ENCODE assay signal across 8 cellular contexts in the genomic region with DNA sequence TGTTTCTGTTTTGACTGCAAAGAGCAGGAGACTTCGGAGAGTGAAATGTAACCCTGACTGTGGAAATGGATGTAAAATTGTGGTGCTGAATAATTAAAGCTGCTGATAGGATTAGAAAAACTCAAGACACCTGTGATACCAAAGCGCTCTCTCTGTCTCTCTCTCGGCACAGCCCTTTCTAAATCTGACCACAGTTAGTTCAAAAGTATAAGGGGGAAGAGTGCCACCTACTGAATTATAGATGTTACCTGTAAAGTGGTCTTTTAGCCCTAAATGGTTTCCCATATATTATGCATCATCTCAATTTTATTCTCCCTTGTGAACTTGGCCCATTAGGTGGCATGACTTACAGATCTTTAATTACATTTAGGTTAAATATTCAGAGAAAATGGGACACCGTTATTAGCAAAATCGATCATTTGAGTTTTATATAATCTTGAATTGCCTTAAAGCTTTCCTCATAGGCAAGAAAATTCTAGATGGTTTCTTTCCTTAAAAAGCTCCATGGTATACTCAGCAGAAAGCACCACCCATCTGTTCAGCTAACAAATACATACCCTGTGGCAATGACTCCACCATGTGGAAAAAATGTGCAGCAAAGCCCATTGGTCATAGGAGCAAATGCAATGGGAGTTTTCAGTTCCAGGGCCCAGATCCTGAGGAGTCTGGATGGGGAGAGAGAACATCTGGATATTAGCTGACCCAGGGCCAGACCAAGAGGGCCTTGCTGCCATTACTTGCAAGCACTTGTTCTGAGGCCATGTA. TPM values are rescaled to one million over a fixed set of nuclear protein-coding genes. Genes with fewer than 3 reads are reported as not detected.
DNase-seq lines count a peak whose midpoint lies in the region; ATAC-seq and TF ChIP-seq lines count a peak whose summit lies in the region.

No MANE protein-coding gene starts in this region.

- peak; percentile 66 for TF ChIP-seq CTCF in epithelial cell of proximal tubule (conservative IDR thresholded peaks at IDR 0.05; ENCODE audit: low read depth, low read length)
- no peak for TF ChIP-seq CTCF in esophagus squamous epithelium (IDR thresholded peaks at IDR 0.05)

- H3K9me3 ChIP-seq in GM23248 (ENCODE audit: low read depth): no peaks in the 10 kb centered on the region
- H3K9me3 ChIP-seq in trophoblast cell (ENCODE audit: insufficient read depth, low read depth, low read length): no peaks in the 10 kb centered on the region
- H3K9me3 ChIP-seq in esophagus squamous epithelium: no peaks in the 10 kb centered on the region

- H3K79me2 ChIP-seq in GM23248 (ENCODE audit: insufficient read depth) (peaks cover 12% of the 10 kb centered on the region), trophoblast cell (ENCODE audit: control insufficient read depth, insufficient read depth, low read length, poor library complexity) (no peaks in the 10 kb centered on the region)

- no peak overlapping the region for H3K18ac ChIP-seq in trophoblast cell (ENCODE audit: low read length)

- no peak for ATAC-seq in HG03439 (IDR thresholded peaks at IDR 0.05; ENCODE audit: unreplicated experiment)

- intact Hi-C loops in esophagus squamous epithelium (cut with DNase I): loop anchor here (10.0 kb wide), 1 partner anchor 160 kb away; no protein-coding TSS in a partner anchor

- no peak overlapping the region for H2BK5ac ChIP-seq in trophoblast cell (ENCODE audit: low read depth, low read length, poor library complexity)

- H3K27ac ChIP-seq in GM23248 (peak overlapping the region; percentile 66), trophoblast cell (ENCODE audit: low read depth, low read length) (peak overlapping the region; percentile 66), esophagus squamous epithelium (peak overlapping the region in 1 of 4 donors; percentile 26)

- H2BK120ac ChIP-seq in trophoblast cell (ENCODE audit: insufficient read depth, low read length, poor library complexity): no peak overlapping the region

- peaks cover 68% of the 10 kb centered on the region for H3K36me3 ChIP-seq in GM23248 (ENCODE audit: low read depth)
- H3K36me3 ChIP-seq in trophoblast cell (ENCODE audit: control insufficient read depth in 1 of 2, insufficient read depth in 2 of 2, low read length in 2 of 2): peaks cover 34 to 51% of the 10 kb centered on the region in 2 experiments
- peaks cover 23 to 100% (median 66%) of the 10 kb centered on the region in 3 donors for H3K36me3 ChIP-seq in esophagus squamous epithelium

- no peak overlapping the region for H3K4me3 ChIP-seq in GM23248
- no peak overlapping the region for H3K4me3 ChIP-seq in epithelial cell of proximal tubule (ENCODE audit: low read depth, low read length)
- H3K4me3 ChIP-seq in trophoblast cell (ENCODE audit: low read depth, low read length): no peak overlapping the region
- no peak overlapping the region for H3K4me3 ChIP-seq in esophagus squamous epithelium

- H3K14ac ChIP-seq in trophoblast cell (ENCODE audit: low read length): no peak overlapping the region

- H3K23ac ChIP-seq in trophoblast cell (ENCODE audit: low read length): no peak overlapping the region

- peak overlapping the region; percentile 36 for H3K9ac ChIP-seq in GM23248
- H3K9ac ChIP-seq in trophoblast cell (ENCODE audit: low read length): no peak overlapping the region

- H3K4me1 ChIP-seq in GM23248 (ENCODE audit: insufficient read depth): peaks cover 29% of the 10 kb centered on the region
- peaks cover 6 to 10% of the 10 kb centered on the region in 2 experiments for H3K4me1 ChIP-seq in trophoblast cell (ENCODE audit: control insufficient read depth in 1 of 2, insufficient read depth in 2 of 2, low read length in 2 of 2)
- H3K4me1 ChIP-seq in esophagus squamous epithelium: peaks cover 0 to 8% (median 0%) of the 10 kb centered on the region in 3 donors

- TF ChIP-seq POLR2A in esophagus squamous epithelium (IDR thresholded peaks at IDR 0.05): no peak

- no peak overlapping the region for H3K4ac ChIP-seq in trophoblast cell (ENCODE audit: low read depth, low read length)

- DNase-seq in AG08396 (ENCODE audit: low spot score): peak; percentile 42
- DNase-seq in GM23248: peak; percentile 82
- DNase-seq in SK-MEL-5 (ENCODE audit: low read depth, low spot score): peak; percentile 79
- no peak for DNase-seq in epithelial cell of proximal tubule (ENCODE audit: low read depth)
- peak; percentile 63 to 89 for DNase-seq in trophoblast cell
- no peak for DNase-seq in esophagus squamous epithelium (lab: John Stamatoyannopoulos, UW)
- no peak for DNase-seq in NCI-H1048 (lab: John Stamatoyannopoulos, UW)

- WGBS in GM23248 (ENCODE audit: low coverage in 1 of 2, low lambda C conversion rate in 2 of 2, missing lambda C conversion rate in 2 of 2), 2 experiments: 60 to 65% methylated on average over 5 of the region's 5 CpGs
- WGBS in trophoblast cell (ENCODE audit: extremely low coverage, insufficient coverage, insufficient read length): no CpG with 5 or more reads among the region's 5 CpGs
- 83 to 86% methylated on average over 5 of the region's 5 CpGs for WGBS in esophagus squamous epithelium, 2 donors

- H2AFZ ChIP-seq in GM23248 (no peak overlapping the region), trophoblast cell (ENCODE audit: insufficient read depth, low read length, poor library complexity) (no peak overlapping the region)

- H2BK12ac ChIP-seq in trophoblast cell (ENCODE audit: low read length): no peak overlapping the region

- H3K27me3 ChIP-seq in GM23248 (replicated peaks; ENCODE audit: insufficient read depth) (no peaks in the 10 kb centered on the region), trophoblast cell (ENCODE audit: insufficient read depth, low read length) (no peaks in the 10 kb centered on the region), esophagus squamous epithelium (no peaks in the 10 kb centered on the region)

- no peak overlapping the region for H4K8ac ChIP-seq in trophoblast cell (ENCODE audit: low read depth, low read length)

- H2AK5ac ChIP-seq in trophoblast cell (ENCODE audit: low read length): no peak overlapping the region

- no peak overlapping the region for H4K12ac ChIP-seq in trophoblast cell (ENCODE audit: low read depth, low read length)

- H4K91ac ChIP-seq in trophoblast cell (ENCODE audit: low read depth, low read length): no peak overlapping the region

- no peaks in the 10 kb centered on the region for H3K9me2 ChIP-seq in GM23248 (ENCODE audit: insufficient read depth)

- peaks cover 4% of the 10 kb centered on the region for H3K79me1 ChIP-seq in trophoblast cell (ENCODE audit: low read length)

- H3K4me2 ChIP-seq in GM23248 (ENCODE audit: unreplicated experiment) (no peak overlapping the region), trophoblast cell (ENCODE audit: low read length) (peak overlapping the region; percentile 13)

- H4K20me1 ChIP-seq in GM23248 (ENCODE audit: insufficient read depth): no peaks in the 10 kb centered on the region

- H3F3A ChIP-seq in GM23248 (ENCODE audit: insufficient read depth): peaks cover 57% of the 10 kb centered on the region

- in situ Hi-C loops in GM23248 (cut with MboI): no loop called here
- in situ Hi-C loops in SK-MEL-5 (cut with HindIII; ENCODE audit: low pct_unique_long_range_greater_than_20kb, low sequenced_read_pairs): no loop called here

RNA-seq across cellular contexts. Expression of a gene that starts 18.1 kb away (rescaled TPM):
- 13.0 and 21.4 TPM in 2 replicates for total RNA-seq in GM23248 (2014; rRNA removed; shearing (Covaris generic))
- polyA plus RNA-seq in GM23248 (2016; fragmentation: Nextera tagmentation; extraction: Ambion mirVana): 15.2 and 17.8 TPM in 2 replicates
- total RNA-seq in SK-MEL-5 (2014; rRNA removed; shearing (Covaris generic)): 37.6 and 43.3 TPM in 2 replicates
- 41.9 and 51.6 TPM in 2 replicates for polyA plus RNA-seq in SK-MEL-5 (2015; cell fraction: cytosol; rRNA removed)
- polyA plus RNA-seq in SK-MEL-5 (2015; cell fraction: nucleus; rRNA removed): 74.3 and 86.3 TPM in 2 replicates
- 31.0 and 62.1 TPM in 2 replicates for total RNA-seq in epithelial cell of proximal tubule
- 20.0 and 22.8 TPM in 2 replicates for polyA plus RNA-seq in trophoblast cell (2013)
- total RNA-seq in esophagus squamous epithelium: 10 to 100 TPM; 11.5 to 32.2 (median 19.1) TPM

RNA-seq across cellular contexts. Expression of a gene that starts 26.4 kb away (rescaled TPM):
- total RNA-seq in GM23248 (2014; rRNA removed; shearing (Covaris generic)): 134 and 162 TPM in 2 replicates
- 65.8 and 66.5 TPM in 2 replicates for polyA plus RNA-seq in GM23248 (2016; fragmentation: Nextera tagmentation; extraction: Ambion mirVana)
- total RNA-seq in SK-MEL-5 (2014; rRNA removed; shearing (Covaris generic)): 223 and 248 TPM in 2 replicates
- 135 and 167 TPM in 2 replicates for polyA plus RNA-seq in SK-MEL-5 (2015; cell fraction: cytosol; rRNA removed)
- 48.9 and 68.7 TPM in 2 replicates for polyA plus RNA-seq in SK-MEL-5 (2015; cell fraction: nucleus; rRNA removed)
- total RNA-seq in epithelial cell of proximal tubule (79.6 and 129 TPM in 2 replicates), esophagus squamous epithelium (10 to 100 TPM; 67.5 to 79.5 (median 74.1) TPM)
- polyA plus RNA-seq in trophoblast cell (2013): 52.8 and 53.8 TPM in 2 replicates

Comparison
In these comparisons a context has a peak if more than half of its experiments do, and no peak if none do; other contexts are left out.
1. DNase-seq: peak in AG08396 (single experiment), GM23248 (single experiment), SK-MEL-5 (single experiment) and trophoblast cell (2 of 2); none in epithelial cell of proximal tubule (single experiment), esophagus squamous epithelium (single experiment) and NCI-H1048 (single experiment).